In the genomic region with DNA sequence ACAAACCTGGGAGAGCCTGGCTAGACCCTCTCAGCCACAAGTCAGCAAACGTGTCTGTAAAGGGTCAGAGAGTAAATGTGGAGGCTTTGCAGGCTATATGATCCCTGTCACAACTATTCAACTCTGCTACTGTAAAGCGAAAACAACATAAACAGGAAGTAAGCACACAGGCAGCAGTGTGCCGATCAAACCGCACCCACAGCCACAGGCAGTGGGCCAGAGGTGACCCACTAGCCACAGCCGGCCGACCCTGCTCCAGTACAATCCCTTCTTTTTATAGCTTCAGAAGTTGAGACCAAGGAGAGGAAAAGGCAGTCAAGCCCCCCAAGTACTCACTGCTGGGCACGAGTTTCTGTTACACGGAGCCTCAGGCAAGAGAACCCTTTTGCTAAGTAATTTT, we compare ENCODE assay signal across 10 cellular contexts.
DNase-seq lines count a peak whose midpoint lies in the region; ATAC-seq, FAIRE-seq and TF ChIP-seq lines count a peak whose summit lies in the region.
"Had no signal": no experiment of that assay in that cellular context is flagged by ENCODE, and none has a peak within 500 bp of the region (broad histone marks: within the 10 kb centered on the region; RNA-seq: fewer than 3 reads in every experiment).

No MANE protein-coding gene starts in this region.

- H3K27ac ChIP-seq in right cardiac atrium (ENCODE audit: low read length) (no peak overlapping the region), urinary bladder (ENCODE audit: low read depth) (peak overlapping the region; percentile 56), SK-N-SH (ENCODE audit: low read depth in 2 of 2, low read length in 1 of 2) (no peak overlapping the region)

- H3K27me3 ChIP-seq in right cardiac atrium (ENCODE audit: control insufficient read depth, insufficient read depth) (no peaks in the 10 kb centered on the region), SK-N-SH (ENCODE audit: insufficient read depth) (no peaks in the 10 kb centered on the region)

- H3K9me3 Mint-ChIP-seq in activated naive CD4-positive, alpha-beta T cell treated with anti-CD3 and anti-CD28 coated beads, Interleukin-2, amount 10 ng/mL, durations not matched to agents 7 days and 5 days = no peaks in the 10 kb centered on the region

- no peaks in the 10 kb centered on the region for H4K20me1 ChIP-seq in SK-N-SH (ENCODE audit: insufficient read depth)

- H3K79me2 ChIP-seq in SK-N-SH (ENCODE audit: insufficient read depth) = no peaks in the 10 kb centered on the region

- no peaks in the 10 kb centered on the region for H3K27me3 Mint-ChIP-seq in activated naive CD4-positive, alpha-beta T cell treated with anti-CD3 and anti-CD28 coated beads, Interleukin-2, amount 10 ng/mL, durations not matched to agents 7 days and 5 days

- DNase-seq in activated naive CD4-positive, alpha-beta T cell treated with anti-CD3 and anti-CD28 coated beads, Interleukin-2, amount 10 ng/mL, durations not matched to agents 7 days and 5 days = peak; percentile 52
- no peak for DNase-seq in activated naive CD4-positive, alpha-beta T cell (lab: John Stamatoyannopoulos, UW)
- peak; percentile 35 to 79 for DNase-seq in NOMO-1 (lab: John Stamatoyannopoulos, UW; ENCODE audit: unreplicated experiment in 2 of 2)
- peak; percentile 32 to 65 (median 61) for DNase-seq in right cardiac atrium
- no peak for DNase-seq in RCC 7860 (ENCODE audit: low spot score)
- DNase-seq in activated naive CD4-positive, alpha-beta T cell treated with anti-CD3 and anti-CD28 coated beads, Interleukin-2, amount 50 U/mL, for 16 hours = no peak
- DNase-seq in SK-N-SH = no peak
- DNase-seq: NCI-H446 treated with DMSO at 0.1 percent for 48 hours had no signal

- H3F3A ChIP-seq in SK-N-SH (replicated peaks; ENCODE audit: insufficient read depth) = no peaks in the 10 kb centered on the region

- CTCF ChIA-PET in activated naive CD4-positive, alpha-beta T cell treated with anti-CD3 and anti-CD28 coated beads, Interleukin-2, amount 10 ng/mL, durations not matched to agents 7 days and 5 days (lab: Charles Lee) = interaction anchor here (1.7 to 2.3 kb wide), 2 partner anchors 13 to 27 kb away, joined by 3 to 7 read pairs; no protein-coding TSS in a partner anchor
- CTCF ChIA-PET in SK-N-SH (lab: Yijun Ruan, JAX) = no interaction called here

- 41% methylated on average over 8 of the region's 8 CpGs for whole genome bisulfite sequencing in right cardiac atrium
- WGBS in urinary bladder = 46% methylated on average over 8 of the region's 8 CpGs
- 68% methylated on average over 8 of the region's 8 CpGs for WGBS in SK-N-SH (ENCODE audit: low lambda C conversion rate)

- H3K36me3 Mint-ChIP-seq in activated naive CD4-positive, alpha-beta T cell treated with anti-CD3 and anti-CD28 coated beads, Interleukin-2, amount 10 ng/mL, durations not matched to agents 7 days and 5 days = no peaks in the 10 kb centered on the region

- no peak for FAIRE-seq in RCC 7860 (lab: Jason Lieb, UNC)
- FAIRE-seq: D721Med had no signal

- peak overlapping the region; percentile 63 for H3K27ac Mint-ChIP-seq in activated naive CD4-positive, alpha-beta T cell treated with anti-CD3 and anti-CD28 coated beads, Interleukin-2, amount 10 ng/mL, durations not matched to agents 7 days and 5 days

- TF ChIP-seq EP300 in SK-N-SH (IDR thresholded peaks at IDR 0.05; ENCODE audit: borderline replicate concordance in 1 of 2, low read depth in 1 of 2, low read length in 1 of 2) = no peak

- no peak overlapping the region for H3K4me3 Mint-ChIP-seq in activated naive CD4-positive, alpha-beta T cell treated with anti-CD3 and anti-CD28 coated beads, Interleukin-2, amount 10 ng/mL, durations not matched to agents 7 days and 5 days

- no peak for TF ChIP-seq CTCF in SK-N-SH (IDR thresholded peaks at IDR 0.05)

- no peak for TF ChIP-seq RAD21 in SK-N-SH (IDR thresholded peaks at IDR 0.05; ENCODE audit: low read length)

- intact Hi-C loops in right cardiac atrium (cut with DNase I) = no loop called here

- H3K4me3 ChIP-seq in right cardiac atrium (ENCODE audit: low read length) (no peak overlapping the region), urinary bladder (ENCODE audit: low read depth, low read length) (no peak overlapping the region), SK-N-SH (ENCODE audit: low read depth in 2 of 2, low read length in 1 of 2) (no peak overlapping the region)

- POLR2A ChIA-PET in SK-N-SH (lab: Yijun Ruan, JAX) = no interaction called here

- H3K4me1 Mint-ChIP-seq in activated naive CD4-positive, alpha-beta T cell treated with anti-CD3 and anti-CD28 coated beads, Interleukin-2, amount 10 ng/mL, durations not matched to agents 7 days and 5 days = peaks cover 26% of the 10 kb centered on the region

- H3K9me3 ChIP-seq in right cardiac atrium (ENCODE audit: control insufficient read depth, low read length) (no peaks in the 10 kb centered on the region), SK-N-SH (no peaks in the 10 kb centered on the region)

- H3K36me3 ChIP-seq in urinary bladder (ENCODE audit: insufficient read depth) (no peaks in the 10 kb centered on the region), SK-N-SH (replicated peaks in 1 of 2; ENCODE audit: control insufficient read depth in 1 of 2, insufficient read depth in 2 of 2, low read length in 1 of 2) (no peaks in the 10 kb centered on the region)

- no peaks in the 10 kb centered on the region for H3K9me2 ChIP-seq in SK-N-SH

- H3K9ac ChIP-seq in SK-N-SH = no peak overlapping the region

- H3K4me2 ChIP-seq in SK-N-SH = no peak overlapping the region

- H3K4me1 ChIP-seq in right cardiac atrium (ENCODE audit: control insufficient read depth, insufficient read depth, low read length) (peaks cover 2% of the 10 kb centered on the region), urinary bladder (ENCODE audit: insufficient read depth) (no peaks in the 10 kb centered on the region), SK-N-SH (ENCODE audit: control insufficient read depth in 1 of 2, insufficient read depth in 2 of 2, low read depth in 1 of 2, low read length in 1 of 2) (peaks cover 0 to 3% of the 10 kb centered on the region in 2 experiments; a peak in 2 of 4 replicates)

- ATAC-seq in right cardiac atrium = peak in 1 of 2 donors; percentile 25

- no peak overlapping the region for H2AFZ ChIP-seq in SK-N-SH (ENCODE audit: low read depth)

TF ChIP-seq in SK-N-SH, 30 proteins besides CTCF, POLR2A, EP300 and RAD21 (continues in another document):
- TF ChIP-seq FOSL2 (IDR thresholded peaks at IDR 0.05; ENCODE audit: borderline replicate concordance, low read depth) (no peak), RCOR1 (IDR thresholded peaks at IDR 0.05; ENCODE audit: low read length) (no peak), SMC3 (IDR thresholded peaks at IDR 0.05; ENCODE audit: low read depth, low read length) (no peak), GATA2 (CRISPR knock-in tag; IDR thresholded peaks at IDR 0.05) (no peak), EZH2phosphoT487 (IDR thresholded peaks at IDR 0.05; ENCODE audit: borderline replicate concordance, low read depth) (no peak), MXI1 (IDR thresholded peaks at IDR 0.05; ENCODE audit: low read depth, low read length) (no peak), TEAD4 (IDR thresholded peaks at IDR 0.05; ENCODE audit: borderline replicate concordance, insufficient read depth) (no peak), REST (IDR thresholded peaks at IDR 0.05; ENCODE audit: low read depth, low read length) (no peak), YY1 (IDR thresholded peaks at IDR 0.05; ENCODE audit: low read depth) (no peak), GABPA (IDR thresholded peaks at IDR 0.05; ENCODE audit: low read depth) (no peak), TAF1 (IDR thresholded peaks at IDR 0.05; ENCODE audit: borderline replicate concordance, low read depth, low read length) (no peak), JUND (IDR thresholded peaks at IDR 0.05) (no peak), RXRA (IDR thresholded peaks at IDR 0.05; ENCODE audit: borderline replicate concordance, low read depth) (no peak), USF1 (IDR thresholded peaks at IDR 0.05; ENCODE audit: borderline replicate concordance, low read depth) (no peak), NFIC (IDR thresholded peaks at IDR 0.05; ENCODE audit: borderline replicate concordance) (no peak), RFX5 (IDR thresholded peaks at IDR 0.05; ENCODE audit: low read length) (no peak)
- TF ChIP-seq, protein P1, sequence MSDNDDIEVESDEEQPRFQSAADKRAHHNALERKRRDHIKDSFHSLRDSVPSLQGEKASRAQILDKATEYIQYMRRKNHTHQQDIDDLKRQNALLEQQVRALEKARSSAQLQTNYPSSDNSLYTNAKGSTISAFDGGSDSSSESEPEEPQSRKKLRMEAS (IDR thresholded peaks at IDR 0.05; ENCODE audit: low read depth) = no peak

Comparison
In these comparisons a context has a peak if more than half of its experiments do, and no peak if none do; other contexts are left out.
1. DNase-seq: peak in activated naive CD4-positive, alpha-beta T cell treated with anti-CD3 and anti-CD28 coated beads, Interleukin-2, amount 10 ng/mL, durations not matched to agents 7 days and 5 days (single experiment), NOMO-1 (2 of 2) and right cardiac atrium (3 of 3); none in activated naive CD4-positive, alpha-beta T cell (0 of 4), RCC 7860 (single experiment), activated naive CD4-positive, alpha-beta T cell treated with anti-CD3 and anti-CD28 coated beads, Interleukin-2, amount 50 U/mL, for 16 hours (single experiment) and SK-N-SH (single experiment).